17 cellular contexts compared by ENCODE assay signal in genomic region chr13:23637813-23638212, GRCh38.
DNase-seq lines count a peak whose midpoint lies in the region; ATAC-seq and TF ChIP-seq lines count a peak whose summit lies in the region.
"Had no signal": no experiment of that assay in that cellular context is flagged by ENCODE, and none has a peak within 500 bp of the region (broad histone marks: within the 10 kb centered on the region; RNA-seq: fewer than 3 reads in every experiment).

No MANE protein-coding gene starts in this region.

- no peak for TF ChIP-seq POLR2A in ovary (IDR thresholded peaks at IDR 0.05)

- ATAC-seq in heart right ventricle, result peak in 7 of 8 donors; percentile 21 to 71 (median 54)
- no peak for ATAC-seq in stimulated activated naive CD8-positive, alpha-beta T cell treated with anti-CD3 and anti-CD28 coated beads, Interleukin-15, amount 100 ng/mL, for 72 hours
- ATAC-seq: body of pancreas; psoas muscle; stimulated activated naive CD8-positive, alpha-beta T cell treated with anti-CD3 and anti-CD28 coated beads, Interleukin-15, Interleukin-2, amounts not matched to agents 100 U/mL and 50 U/mL, for 24 hours had no signal

- no peaks in the 10 kb centered on the region for H3K27me3 Mint-ChIP-seq in stimulated activated naive CD8-positive, alpha-beta T cell treated with anti-CD3 and anti-CD28 coated beads, Interleukin-15, amount 100 ng/mL, for 72 hours
- H3K27me3 Mint-ChIP-seq: activated CD4-positive, alpha-beta T cell treated with anti-CD3 and anti-CD28 coated beads, Interleukin-2, amount 10 ng/mL, durations not matched to agents 7 days and 5 days; activated naive CD4-positive, alpha-beta T cell treated with anti-CD3 and anti-CD28 coated beads, Interleukin-2, amount 50 U/mL, for 24 hours had no signal

- H3K4me1 Mint-ChIP-seq in stimulated activated naive CD8-positive, alpha-beta T cell treated with anti-CD3 and anti-CD28 coated beads, Interleukin-15, amount 100 ng/mL, for 72 hours, result no peaks in the 10 kb centered on the region
- H3K4me1 Mint-ChIP-seq: activated CD4-positive, alpha-beta T cell treated with anti-CD3 and anti-CD28 coated beads, Interleukin-2, amount 10 ng/mL, durations not matched to agents 7 days and 5 days; activated naive CD4-positive, alpha-beta T cell treated with anti-CD3 and anti-CD28 coated beads, Interleukin-2, amount 50 U/mL, for 24 hours had no signal

- H3K4me1 ChIP-seq in heart right ventricle (peaks cover 0 to 52% (median 31%) of the 10 kb centered on the region in 9 donors), ovary (ENCODE audit: insufficient read depth) (peaks cover 5% of the 10 kb centered on the region)
- H3K4me1 ChIP-seq: body of pancreas had no signal

- TF ChIP-seq EP300 in ovary (IDR thresholded peaks at IDR 0.05), result no peak

- H3K36me3 ChIP-seq in heart right ventricle, result peaks cover 0 to 8% (median 0%) of the 10 kb centered on the region in 9 donors
- no peaks in the 10 kb centered on the region for H3K36me3 ChIP-seq in ovary
- no peaks in the 10 kb centered on the region for H3K36me3 ChIP-seq in brain microvascular endothelial cell (replicated peaks)

- TF ChIP-seq CTCF in heart right ventricle (IDR thresholded peaks at IDR 0.05) (no peak), ovary (IDR thresholded peaks at IDR 0.05) (no peak), brain microvascular endothelial cell (IDR thresholded peaks at IDR 0.05; ENCODE audit: low read depth, low read length, missing control alignments) (no peak)

- H3K27ac Mint-ChIP-seq in stimulated activated naive CD8-positive, alpha-beta T cell treated with anti-CD3 and anti-CD28 coated beads, Interleukin-15, amount 100 ng/mL, for 72 hours, result peak overlapping the region in 1 of 2 donors; percentile 74
- H3K27ac Mint-ChIP-seq: activated CD4-positive, alpha-beta T cell treated with anti-CD3 and anti-CD28 coated beads, Interleukin-2, amount 10 ng/mL, durations not matched to agents 7 days and 5 days; activated naive CD4-positive, alpha-beta T cell treated with anti-CD3 and anti-CD28 coated beads, Interleukin-2, amount 50 U/mL, for 24 hours had no signal

- DNase-seq in COLO829 (ENCODE audit: low spot score) (peak; percentile 37), NCI-H524 (lab: John Stamatoyannopoulos, UW) (peak; percentile 67 to 80), heart right ventricle (peak; percentile 31 to 34), ovary (peak in 4 of 5 donors; percentile 31 to 56 (median 40)), NCI-H2081 (lab: John Stamatoyannopoulos, UW) (no peak), brain microvascular endothelial cell (no peak), retina (no peak)
- DNase-seq in stimulated activated naive CD8-positive, alpha-beta T cell treated with anti-CD3 and anti-CD28 coated beads, Interleukin-15, amount 100 ng/mL, for 72 hours, result no peak
- DNase-seq: activated CD4-positive, alpha-beta T cell treated with anti-CD3 and anti-CD28 coated beads, Interleukin-2, amount 10 ng/mL, durations not matched to agents 7 days and 5 days; body of pancreas; Caco-2; OCI-M1; psoas muscle; stimulated activated CD4-positive, alpha-beta T cell treated with anti-CD3 and anti-CD28 coated beads, Interleukin-15, amount 100 ng/mL, for 24 hours; stimulated activated naive CD8-positive, alpha-beta T cell treated with anti-CD3 and anti-CD28 coated beads, Interleukin-15, Interleukin-2, amounts not matched to agents 100 U/mL and 50 U/mL, for 24 hours had no signal

- H3K27me3 ChIP-seq in heart right ventricle (no peaks in the 10 kb centered on the region), ovary (no peaks in the 10 kb centered on the region), brain microvascular endothelial cell (replicated peaks) (no peaks in the 10 kb centered on the region)
- H3K27me3 ChIP-seq: body of pancreas had no signal

- no peaks in the 10 kb centered on the region for H3K9me3 ChIP-seq in heart right ventricle
- no peaks in the 10 kb centered on the region for H3K9me3 ChIP-seq in ovary
- H3K9me3 ChIP-seq: body of pancreas, Caco-2, psoas muscle had no signal

- intact Hi-C loops in heart right ventricle (cut with DNase I) (loop anchor here in 1 of 10 donors (10.0 kb wide), 1 partner anchor 67 kb away; no protein-coding TSS in a partner anchor), ovary (cut with DNase I) (no loop called here)

- H3K4me3 ChIP-seq in heart right ventricle, result no peak overlapping the region
- no peak overlapping the region for H3K4me3 ChIP-seq in ovary
- no peak overlapping the region for H3K4me3 ChIP-seq in brain microvascular endothelial cell (ENCODE audit: low read depth, low read length)
- H3K4me3 ChIP-seq: body of pancreas, psoas muscle, SK-N-MC had no signal

- 34 to 35% methylated on average over 9 of the region's 9 CpGs for WGBS in heart right ventricle, 2 donors
- WGBS in ovary, 3 donors, result 10 to 34% (median 12%) methylated on average over 9 of the region's 9 CpGs

- H3K27ac ChIP-seq in heart right ventricle, result peak overlapping the region in 6 of 10 donors; percentile 14 to 64 (median 34)
- peak overlapping the region in 1 of 2 donors; percentile 1 for H3K27ac ChIP-seq in ovary
- no peak overlapping the region for H3K27ac ChIP-seq in brain microvascular endothelial cell
- H3K27ac ChIP-seq: body of pancreas, psoas muscle, SK-N-MC had no signal

- H3K9me3 Mint-ChIP-seq in stimulated activated naive CD8-positive, alpha-beta T cell treated with anti-CD3 and anti-CD28 coated beads, Interleukin-15, amount 100 ng/mL, for 72 hours, result no peaks in the 10 kb centered on the region
- H3K9me3 Mint-ChIP-seq: activated CD4-positive, alpha-beta T cell treated with anti-CD3 and anti-CD28 coated beads, Interleukin-2, amount 10 ng/mL, durations not matched to agents 7 days and 5 days; activated naive CD4-positive, alpha-beta T cell treated with anti-CD3 and anti-CD28 coated beads, Interleukin-2, amount 50 U/mL, for 24 hours had no signal

- in situ Hi-C loops in brain microvascular endothelial cell (cut with HindIII; ENCODE audit: low pct_ligation_motif_present, low sequenced_read_pairs), result no loop called here

- H3K4me3 Mint-ChIP-seq in stimulated activated naive CD8-positive, alpha-beta T cell treated with anti-CD3 and anti-CD28 coated beads, Interleukin-15, amount 100 ng/mL, for 72 hours, result no peak overlapping the region
- H3K4me3 Mint-ChIP-seq: activated CD4-positive, alpha-beta T cell treated with anti-CD3 and anti-CD28 coated beads, Interleukin-2, amount 10 ng/mL, durations not matched to agents 7 days and 5 days; activated naive CD4-positive, alpha-beta T cell treated with anti-CD3 and anti-CD28 coated beads, Interleukin-2, amount 50 U/mL, for 24 hours had no signal

Comparison
In these comparisons a context has a peak if more than half of its experiments do, and no peak if none do; other contexts are left out.
1. DNase-seq: peak in COLO829 (single experiment), NCI-H524 (2 of 2), heart right ventricle (2 of 2) and ovary (4 of 5); none in NCI-H2081 (0 of 2), stimulated activated naive CD8-positive, alpha-beta T cell treated with anti-CD3 and anti-CD28 coated beads, Interleukin-15, amount 100 ng/mL, for 72 hours (0 of 2), brain microvascular endothelial cell (single experiment) and retina (single experiment).